Comparison of ENCODE assay signal across 16 cellular contexts in genomic region chr5:33408816-33409215, GRCh38.
"Had no signal": no experiment of that assay in that cellular context is flagged by ENCODE, and none has a peak within 500 bp of the region (broad histone marks: within the 10 kb centered on the region; RNA-seq: fewer than 3 reads in every experiment).

No MANE protein-coding gene starts in this region.

- H3K27ac Mint-ChIP-seq: activated CD4-positive, alpha-beta T cell treated with anti-CD3 and anti-CD28 coated beads, Interleukin-2, amount 10 ng/mL, durations not matched to agents 24 days and 14 days; activated naive CD4-positive, alpha-beta T cell treated with anti-CD3 and anti-CD28 coated beads for 36 hours; endodermal cell; stimulated activated naive CD8-positive, alpha-beta T cell treated with anti-CD3 and anti-CD28 coated beads, Interleukin-15, amount 100 ng/mL, for 72 hours; WTC11 had no signal

- DNase-seq: activated CD4-positive, alpha-beta T cell treated with anti-CD3 and anti-CD28 coated beads, Interleukin-2, amount 10 ng/mL, durations not matched to agents 24 days and 14 days; activated naive CD4-positive, alpha-beta T cell treated with anti-CD3 and anti-CD28 coated beads for 36 hours; endodermal cell; erythroblast; foreskin melanocyte; mesendoderm; stimulated activated CD4-positive, alpha-beta T cell treated with anti-CD3 and anti-CD28 coated beads, Interleukin-15, amount 100 ng/mL, for 24 hours; stimulated activated CD4-positive, alpha-beta T cell treated with anti-CD3 and anti-CD28 coated beads, Interleukin-4, amount 100 ng/mL, for 24 hours; stimulated activated naive CD8-positive, alpha-beta T cell treated with anti-CD3 and anti-CD28 coated beads, Interleukin-15, amount 100 ng/mL, for 72 hours; thyroid gland had no signal

- H3K9me3 Mint-ChIP-seq: activated naive CD4-positive, alpha-beta T cell treated with anti-CD3 and anti-CD28 coated beads for 36 hours; central memory CD8-positive, alpha-beta T cell had no signal

- H3K9me3 ChIP-seq: body of pancreas, left ventricle myocardium inferior, ovary, thyroid gland had no signal

- ATAC-seq: body of pancreas; stimulated activated naive CD8-positive, alpha-beta T cell treated with anti-CD3 and anti-CD28 coated beads, Interleukin-15, amount 100 ng/mL, for 72 hours; WTC11 had no signal

- H3K27ac ChIP-seq: body of pancreas, left ventricle myocardium inferior, ovary, thyroid gland had no signal

- H3K4me1 Mint-ChIP-seq: activated CD4-positive, alpha-beta T cell treated with anti-CD3 and anti-CD28 coated beads, Interleukin-2, amount 10 ng/mL, durations not matched to agents 24 days and 14 days; central memory CD8-positive, alpha-beta T cell; endodermal cell; stimulated activated naive CD8-positive, alpha-beta T cell treated with anti-CD3 and anti-CD28 coated beads, Interleukin-15, amount 100 ng/mL, for 72 hours had no signal

- H3K27me3 ChIP-seq: body of pancreas, ovary, thyroid gland had no signal

- H3K36me3 Mint-ChIP-seq: WTC11 had no signal

- H3K36me3 ChIP-seq: left ventricle myocardium inferior, ovary, thyroid gland had no signal

- H3K4me3 ChIP-seq: body of pancreas, left ventricle myocardium inferior, ovary, thyroid gland had no signal

- H3K4me1 ChIP-seq: body of pancreas, left ventricle myocardium inferior, thyroid gland had no signal

- H3K27me3 Mint-ChIP-seq: stimulated activated naive CD8-positive, alpha-beta T cell treated with anti-CD3 and anti-CD28 coated beads, Interleukin-15, amount 100 ng/mL, for 72 hours had no signal

- H3K4me3 Mint-ChIP-seq: activated CD4-positive, alpha-beta T cell treated with anti-CD3 and anti-CD28 coated beads, Interleukin-2, amount 10 ng/mL, durations not matched to agents 24 days and 14 days; activated naive CD4-positive, alpha-beta T cell treated with anti-CD3 and anti-CD28 coated beads for 36 hours; central memory CD8-positive, alpha-beta T cell; endodermal cell; neural crest cell; stimulated activated naive CD8-positive, alpha-beta T cell treated with anti-CD3 and anti-CD28 coated beads, Interleukin-15, amount 100 ng/mL, for 72 hours; WTC11 had no signal
